In the genomic region with DNA sequence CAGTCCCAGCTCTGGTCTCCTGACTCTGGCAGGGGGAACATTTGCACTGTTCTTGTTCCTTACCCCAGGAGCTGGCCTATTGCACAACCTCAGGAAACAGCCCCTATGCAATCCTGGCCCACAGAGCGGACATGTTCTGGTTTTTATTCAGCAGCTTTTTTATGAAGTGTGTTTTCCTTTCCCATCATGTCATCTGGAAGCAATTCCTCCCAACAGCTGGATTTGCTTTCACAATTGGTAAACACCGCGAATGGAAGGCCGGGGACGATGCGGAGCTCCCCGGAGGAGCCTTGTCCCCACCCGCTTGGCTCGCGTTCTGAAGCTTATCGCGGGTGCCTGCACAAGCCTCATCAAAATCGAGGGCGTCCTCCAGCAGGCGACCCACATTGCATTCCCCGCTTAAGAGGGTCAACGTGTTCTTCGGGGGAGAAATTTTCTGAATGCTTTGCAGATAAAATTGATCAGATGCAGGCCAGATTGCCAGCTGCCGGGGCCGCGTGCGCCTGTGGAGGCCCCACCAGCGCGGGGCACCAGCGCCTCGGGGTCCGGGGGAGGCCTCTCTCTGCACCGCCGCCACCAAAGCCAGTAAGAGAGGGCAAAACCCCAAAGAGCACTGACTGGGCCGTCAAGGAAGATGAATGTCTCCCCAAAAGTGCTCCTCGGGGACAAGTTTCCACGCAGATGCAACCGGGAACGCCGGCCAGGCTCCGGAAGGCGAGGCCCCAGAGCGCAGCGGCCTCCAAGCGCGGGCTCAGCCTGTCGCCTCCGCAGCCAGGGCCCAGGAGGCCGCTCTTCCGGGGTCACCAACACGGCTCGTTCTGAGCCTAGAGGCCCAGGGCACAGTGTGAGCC, we compare ENCODE assay signal across 10 cellular contexts.
DNase-seq lines count a peak whose midpoint lies in the region; ATAC-seq and TF ChIP-seq lines count a peak whose summit lies in the region.
"Had no signal": no experiment of that assay in that cellular context is flagged by ENCODE, and none has a peak within 500 bp of the region (broad histone marks: within the 10 kb centered on the region; RNA-seq: fewer than 3 reads in every experiment).

No MANE protein-coding gene starts in this region.

- WGBS in lung, 2 donors: 71 to 73% methylated on average over 47 of the region's 47 CpGs
- WGBS in tibial nerve, 2 donors: 66 to 70% methylated on average over 43 of the region's 47 CpGs

- TF ChIP-seq POLR2A in tibial nerve (IDR thresholded peaks at IDR 0.05): no peak

- H3K9me3 ChIP-seq in lung (ENCODE audit: control insufficient read depth in 2 of 2, insufficient read depth in 1 of 2, low read length in 1 of 2): no peaks in the 10 kb centered on the region
- no peaks in the 10 kb centered on the region for H3K9me3 ChIP-seq in tibial nerve

- peak; percentile 35 to 95 for TF ChIP-seq EP300 in tibial nerve (IDR thresholded peaks at IDR 0.05)

- peak overlapping the region; percentile 76 to 85 for H3K27ac ChIP-seq in lung (ENCODE audit: low read depth in 1 of 2, low read length in 1 of 2)
- peak overlapping the region; percentile 37 to 87 (median 70) for H3K27ac ChIP-seq in tibial nerve

- H3K36me3 ChIP-seq in lung (ENCODE audit: control insufficient read depth in 2 of 2, insufficient read depth in 2 of 2, low read length in 2 of 2) (no peaks in the 10 kb centered on the region), tibial nerve (no peaks in the 10 kb centered on the region)

- TF ChIP-seq CTCF in choroid plexus epithelial cell (conservative IDR thresholded peaks at IDR 0.05; ENCODE audit: low read depth, low read length) (no peak), lung (IDR thresholded peaks at IDR 0.05; ENCODE audit: control extremely low read depth, extremely low read depth) (no peak), tibial nerve (IDR thresholded peaks at IDR 0.05) (no peak)

- peak; percentile 47 for ATAC-seq in lung (ENCODE audit: insufficient read depth, low FRiP score)
- ATAC-seq in HG02759 (IDR thresholded peaks at IDR 0.05; ENCODE audit: unreplicated experiment): no peak

- H3K4me3 ChIP-seq in choroid plexus epithelial cell (ENCODE audit: low read depth, low read length) (no peak overlapping the region), lung (no peak overlapping the region), tibial nerve (peak overlapping the region in 1 of 4 donors; percentile 25)

- H3K4me1 ChIP-seq in lung (ENCODE audit: control insufficient read depth in 2 of 2, insufficient read depth in 2 of 2, low read length in 2 of 2): peaks cover 6% of the 10 kb centered on the region in 2 donors
- H3K4me1 ChIP-seq in tibial nerve: peaks cover 0 to 37% (median 16%) of the 10 kb centered on the region in 4 donors

- H3K27me3 ChIP-seq in lung (ENCODE audit: control insufficient read depth, insufficient read depth) (no peaks in the 10 kb centered on the region), tibial nerve (no peaks in the 10 kb centered on the region)

- peak; percentile 80 for DNase-seq in MV-4-11 (lab: John Stamatoyannopoulos, UW)
- DNase-seq in choroid plexus epithelial cell (ENCODE audit: low read depth): peak; percentile 95
- peak; percentile 68 for DNase-seq in lung (ENCODE audit: low spot score)
- peak; percentile 80 to 92 for DNase-seq in tibial nerve (ENCODE audit: low spot score in 2 of 2)
- DNase-seq in stimulated activated CD4-positive, alpha-beta T cell treated with anti-CD3 and anti-CD28 coated beads, Interleukin-12 subunit alpha, Interleukin-12 subunit beta, amount 100 ng/mL, for 4 hours: no peak
- no peak for DNase-seq in cortex of kidney (lab: John Stamatoyannopoulos, UW)
- DNase-seq in NCI-H526 treated with DMSO at 0.1 percent for 48 hours (lab: John Stamatoyannopoulos, UW): no peak
- DNase-seq: activated CD8-positive, alpha-beta memory T cell treated with anti-CD3 and anti-CD28 coated beads, Interleukin-2, amount 50 U/mL, for 4 hours; Karpas-422 had no signal

Comparison
In these comparisons a context has a peak if more than half of its experiments do, and no peak if none do; other contexts are left out.
1. DNase-seq: peak in MV-4-11 (single experiment), choroid plexus epithelial cell (single experiment), lung (single experiment) and tibial nerve (2 of 2); none in stimulated activated CD4-positive, alpha-beta T cell treated with anti-CD3 and anti-CD28 coated beads, Interleukin-12 subunit alpha, Interleukin-12 subunit beta, amount 100 ng/mL, for 4 hours (single experiment), cortex of kidney (single experiment) and NCI-H526 treated with DMSO at 0.1 percent for 48 hours (single experiment).